ENCODE assay signal across 8 cellular contexts in genomic region chr3:107740992-107741896, GRCh38.
DNase-seq lines count a peak whose midpoint lies in the region; ATAC-seq and TF ChIP-seq lines count a peak whose summit lies in the region.

No MANE protein-coding gene starts in this region.

- intact Hi-C loops in CD8-positive, alpha-beta T cell (cut with DNase I, micrococcal nuclease) = loop anchor here (1.0 to 10.0 kb wide), 6 partner anchors 51 to 505 kb away; no protein-coding TSS in a partner anchor

- H3K9me3 Mint-ChIP-seq in CD8-positive, alpha-beta T cell = no peaks in the 10 kb centered on the region
- no peaks in the 10 kb centered on the region for H3K9me3 Mint-ChIP-seq in brain
- no peaks in the 10 kb centered on the region for H3K9me3 Mint-ChIP-seq in memory B cell
- H3K9me3 Mint-ChIP-seq in T-helper 2 cell treated with Interferon-gamma antibody and Interleukin-4, amounts not matched to agents 5 μg/mL and 100 μg/mL, for 36 hours = no peaks in the 10 kb centered on the region

- POLR2A ChIA-PET in CD8-positive, alpha-beta T cell (lab: Charles Lee) = interaction anchor here (1.1 kb wide), 1 partner anchor 14 kb away, joined by 4 read pairs; no protein-coding TSS in a partner anchor

- H3K9me3 ChIP-seq in CD8-positive, alpha-beta T cell (ENCODE audit: low read length) = no peaks in the 10 kb centered on the region

- no peaks in the 10 kb centered on the region for H3K4me1 Mint-ChIP-seq in CD8-positive, alpha-beta T cell (ENCODE audit: low read depth)
- peaks cover 39% of the 10 kb centered on the region for H3K4me1 Mint-ChIP-seq in brain
- H3K4me1 Mint-ChIP-seq in memory B cell = peaks cover 18% of the 10 kb centered on the region
- no peaks in the 10 kb centered on the region for H3K4me1 Mint-ChIP-seq in T-helper 2 cell treated with Interferon-gamma antibody and Interleukin-4, amounts not matched to agents 5 μg/mL and 100 μg/mL, for 36 hours (ENCODE audit: low read depth)

- DNase-seq in CD8-positive, alpha-beta T cell = no peak
- DNase-seq in Kasumi-1 (lab: John Stamatoyannopoulos, UW) = peak; percentile 31 to 67
- peak in 1 of 2 donors; percentile 13 for DNase-seq in memory B cell (ENCODE audit: low spot score in 2 of 2)
- no peak for DNase-seq in KG1 (lab: John Stamatoyannopoulos, UW)
- no peak for DNase-seq in T-helper 2 cell treated with Interferon-gamma antibody and Interleukin-4, amounts not matched to agents 5 μg/mL and 100 μg/mL, for 36 hours (ENCODE audit: low spot score)
- no peak for DNase-seq in HPDE6-E6E7 (ENCODE audit: extremely low spot score)
- DNase-seq in NCI-H774 (lab: John Stamatoyannopoulos, UW) = no peak

- no peak overlapping the region for H3K4me3 ChIP-seq in CD8-positive, alpha-beta T cell (ENCODE audit: low read depth, low read length)

- CTCF ChIA-PET in CD8-positive, alpha-beta T cell (lab: Charles Lee) = interaction anchor here (0.8 to 4.2 kb wide), 14 partner anchors 9 to 505 kb away, joined by 3 to 82 read pairs (median 4); no protein-coding TSS in a partner anchor

- H3K4me1 ChIP-seq in CD8-positive, alpha-beta T cell (ENCODE audit: insufficient read depth, low read length) = no peaks in the 10 kb centered on the region

- peaks cover 44% of the 10 kb centered on the region for H3K36me3 Mint-ChIP-seq in CD8-positive, alpha-beta T cell
- peaks cover 7% of the 10 kb centered on the region for H3K36me3 Mint-ChIP-seq in brain
- peaks cover 10% of the 10 kb centered on the region for H3K36me3 Mint-ChIP-seq in memory B cell
- H3K36me3 Mint-ChIP-seq in T-helper 2 cell treated with Interferon-gamma antibody and Interleukin-4, amounts not matched to agents 5 μg/mL and 100 μg/mL, for 36 hours (ENCODE audit: low read depth) = no peaks in the 10 kb centered on the region

- peak; percentile 74 for TF ChIP-seq CTCF in CD8-positive, alpha-beta T cell (IDR thresholded peaks at IDR 0.05)
- peak; percentile 78 to 86 for TF ChIP-seq CTCF in brain (conservative IDR thresholded peaks at IDR 0.05)

- H3K27me3 Mint-ChIP-seq in CD8-positive, alpha-beta T cell (ENCODE audit: low read depth) = no peaks in the 10 kb centered on the region
- H3K27me3 Mint-ChIP-seq in brain = no peaks in the 10 kb centered on the region
- H3K27me3 Mint-ChIP-seq in memory B cell = no peaks in the 10 kb centered on the region
- H3K27me3 Mint-ChIP-seq in T-helper 2 cell treated with Interferon-gamma antibody and Interleukin-4, amounts not matched to agents 5 μg/mL and 100 μg/mL, for 36 hours (ENCODE audit: low read depth) = no peaks in the 10 kb centered on the region

- ATAC-seq in CD8-positive, alpha-beta T cell = no peak
- ATAC-seq in memory B cell (ENCODE audit: low read depth) = no peak

- H3K36me3 ChIP-seq in CD8-positive, alpha-beta T cell (ENCODE audit: insufficient read depth, low read length) = no peaks in the 10 kb centered on the region

- no peak overlapping the region for H3K4me3 Mint-ChIP-seq in CD8-positive, alpha-beta T cell
- no peak overlapping the region for H3K4me3 Mint-ChIP-seq in brain
- H3K4me3 Mint-ChIP-seq in memory B cell = no peak overlapping the region
- no peak overlapping the region for H3K4me3 Mint-ChIP-seq in T-helper 2 cell treated with Interferon-gamma antibody and Interleukin-4, amounts not matched to agents 5 μg/mL and 100 μg/mL, for 36 hours

- H3K27ac ChIP-seq in CD8-positive, alpha-beta T cell (ENCODE audit: low read depth, low read length) = no peak overlapping the region

- H3K27me3 ChIP-seq in CD8-positive, alpha-beta T cell (ENCODE audit: insufficient read depth, low read length) = no peaks in the 10 kb centered on the region

- H3K27ac Mint-ChIP-seq in CD8-positive, alpha-beta T cell = peak overlapping the region; percentile 20
- H3K27ac Mint-ChIP-seq in brain (peak overlapping the region in 1 of 5 experiments; percentile 5), memory B cell (peak overlapping the region; percentile 48)
- no peak overlapping the region for H3K27ac Mint-ChIP-seq in T-helper 2 cell treated with Interferon-gamma antibody and Interleukin-4, amounts not matched to agents 5 μg/mL and 100 μg/mL, for 36 hours

Comparison
In these comparisons a context has a peak if more than half of its experiments do, and no peak if none do; other contexts are left out.
1. DNase-seq: peak in Kasumi-1 (2 of 2); none in CD8-positive, alpha-beta T cell (0 of 7), KG1 (single experiment), T-helper 2 cell treated with Interferon-gamma antibody and Interleukin-4, amounts not matched to agents 5 μg/mL and 100 μg/mL, for 36 hours (single experiment), HPDE6-E6E7 (single experiment) and NCI-H774 (single experiment).